1 cellular context compared by ENCODE assay signal in genomic region chr17:81842725-81843504, GRCh38.
TF ChIP-seq lines count a peak whose summit lies in the region.

No MANE protein-coding gene starts in this region.

TF ChIP-seq in HepG2, 621 proteins besides CTCF, POLR2A, EP300 and RAD21 (continues in another document):
- no peak; the same call in 1 of the 2 replicates for TF ChIP-seq MAX (IDR thresholded peaks at IDR 0.05)
- no peak for TF ChIP-seq HIVEP1 (CRISPR knock-in tag; IDR thresholded peaks at IDR 0.05)
- no peak for TF ChIP-seq ZNF646 (CRISPR knock-in tag; IDR thresholded peaks at IDR 0.05)
- TF ChIP-seq RBM22 (optimal IDR thresholded peaks at IDR 0.05; ENCODE audit: low read length), result peak; percentile 99
- no peak for TF ChIP-seq ZBTB1 (CRISPR knock-in tag; IDR thresholded peaks at IDR 0.05; ENCODE audit: borderline replicate concordance)
- TF ChIP-seq ATF1 (CRISPR knock-in tag; IDR thresholded peaks at IDR 0.05), result no peak
- TF ChIP-seq SRSF4 (IDR thresholded peaks at IDR 0.05; ENCODE audit: low read depth, low read length, poor library complexity, severe bottlenecking), result no peak
- no peak for TF ChIP-seq PHF21A (CRISPR knock-in tag; IDR thresholded peaks at IDR 0.05)
- no peak for TF ChIP-seq SOX13 (IDR thresholded peaks at IDR 0.05)
- TF ChIP-seq SOX13 (CRISPR knock-in tag; conservative IDR thresholded peaks at IDR 0.05 in 1 of 2, IDR thresholded peaks at IDR 0.05 in 1 of 2), result no peak
- no peak for TF ChIP-seq ZNF564 (CRISPR knock-in tag; IDR thresholded peaks at IDR 0.05)
- TF ChIP-seq GTF3A (CRISPR knock-in tag; conservative IDR thresholded peaks at IDR 0.05), result no peak
- TF ChIP-seq FOSL2 (CRISPR knock-in tag; IDR thresholded peaks at IDR 0.05), result no peak
- TF ChIP-seq RELA (CRISPR knock-in tag; IDR thresholded peaks at IDR 0.05), result no peak
- no peak for TF ChIP-seq PCBP2 (optimal IDR thresholded peaks at IDR 0.05; ENCODE audit: low read depth, low read length, poor library complexity, severe bottlenecking)
- TF ChIP-seq MATR3 (CRISPR knock-in tag; IDR thresholded peaks at IDR 0.05), result no peak
- TF ChIP-seq KDM4B (CRISPR knock-in tag; IDR thresholded peaks at IDR 0.05), result no peak
- no peak for TF ChIP-seq NFIC (IDR thresholded peaks at IDR 0.05; ENCODE audit: low read length)
- no peak for TF ChIP-seq ZBTB14 (CRISPR knock-in tag; IDR thresholded peaks at IDR 0.05)
- TF ChIP-seq TMF1 (CRISPR knock-in tag; IDR thresholded peaks at IDR 0.05; ENCODE audit: low read depth), result no peak
- no peak for TF ChIP-seq NFYB (CRISPR knock-in tag; IDR thresholded peaks at IDR 0.05)
- no peak for TF ChIP-seq SYNCRIP (IDR thresholded peaks at IDR 0.05; ENCODE audit: insufficient read depth, low read depth, low read length)
- TF ChIP-seq ZFP36 (IDR thresholded peaks at IDR 0.05; ENCODE audit: borderline replicate concordance, low read depth, low read length, partially characterized antibody), result no peak
- TF ChIP-seq ATF6 (CRISPR knock-in tag; conservative IDR thresholded peaks at IDR 0.05), result no peak
- no peak for TF ChIP-seq NFIB (CRISPR knock-in tag; IDR thresholded peaks at IDR 0.05; ENCODE audit: borderline replicate concordance)
- TF ChIP-seq PHF8 (CRISPR knock-in tag; IDR thresholded peaks at IDR 0.05), result no peak
- TF ChIP-seq DNMT1 (CRISPR knock-in tag; IDR thresholded peaks at IDR 0.05), result no peak
- no peak for TF ChIP-seq ETV6 (CRISPR knock-in tag; conservative IDR thresholded peaks at IDR 0.05)
- peak; percentile 97 for TF ChIP-seq AGO2 (optimal IDR thresholded peaks at IDR 0.05; ENCODE audit: low read depth, low read length)
- TF ChIP-seq ZNF512 (CRISPR knock-in tag; IDR thresholded peaks at IDR 0.05), result no peak
- TF ChIP-seq HDAC1 (CRISPR knock-in tag; IDR thresholded peaks at IDR 0.05), result no peak
- no peak for TF ChIP-seq ZHX1 (CRISPR knock-in tag; IDR thresholded peaks at IDR 0.05; ENCODE audit: low read depth)
- no peak for TF ChIP-seq RORA (CRISPR knock-in tag; IDR thresholded peaks at IDR 0.05)
- TF ChIP-seq ELK4 (CRISPR knock-in tag; IDR thresholded peaks at IDR 0.05; ENCODE audit: borderline replicate concordance), result no peak
- no peak for TF ChIP-seq IKZF4 (CRISPR knock-in tag; IDR thresholded peaks at IDR 0.05; ENCODE audit: borderline replicate concordance, low read depth, not compliant biosample characterization)
- TF ChIP-seq CBX1 (IDR thresholded peaks at IDR 0.05; ENCODE audit: low read depth), result no peak
- TF ChIP-seq PHF20 (CRISPR knock-in tag; IDR thresholded peaks at IDR 0.05), result no peak
- no peak for TF ChIP-seq ZNF431 (CRISPR knock-in tag; IDR thresholded peaks at IDR 0.05; ENCODE audit: borderline replicate concordance, low read depth)
- TF ChIP-seq HNRNPUL1 (IDR thresholded peaks at IDR 0.05; ENCODE audit: low read depth, low read length), result no peak
- no peak for TF ChIP-seq DDIT3 (CRISPR knock-in tag; IDR thresholded peaks at IDR 0.05)
- no peak for TF ChIP-seq ZNF550 (CRISPR knock-in tag; IDR thresholded peaks at IDR 0.05; ENCODE audit: borderline replicate concordance)
- TF ChIP-seq ZNF879 (CRISPR knock-in tag; IDR thresholded peaks at IDR 0.05), result no peak
- no peak for TF ChIP-seq FOXO4 (CRISPR knock-in tag; conservative IDR thresholded peaks at IDR 0.05)
- no peak for TF ChIP-seq NCOA2 (CRISPR knock-in tag; IDR thresholded peaks at IDR 0.05)
- peak; percentile 20 for TF ChIP-seq PHF5A (CRISPR knock-in tag; IDR thresholded peaks at IDR 0.05; ENCODE audit: low read depth, unreplicated experiment)
- no peak for TF ChIP-seq ZBTB38 (CRISPR knock-in tag; IDR thresholded peaks at IDR 0.05)
- no peak for TF ChIP-seq JDP2 (CRISPR knock-in tag; IDR thresholded peaks at IDR 0.05; ENCODE audit: borderline replicate concordance)
- no peak for TF ChIP-seq ZNF777 (CRISPR knock-in tag; IDR thresholded peaks at IDR 0.05)
- TF ChIP-seq TFAP4 (IDR thresholded peaks at IDR 0.05; ENCODE audit: borderline replicate concordance, low read depth), result no peak
